In genomic region chr7:142901426-142902259, GRCh38 we compare ENCODE assay signal across 1 cellular context.
TF ChIP-seq lines count a peak whose summit lies in the region.

No MANE protein-coding gene starts in this region.

TF ChIP-seq in GM23338, 12 proteins besides CTCF, POLR2A, EP300 and RAD21:
- no peak for TF ChIP-seq ZNF462 (CRISPR knock-in tag; IDR thresholded peaks at IDR 0.05)
- TF ChIP-seq ZNF331 (CRISPR knock-in tag; IDR thresholded peaks at IDR 0.05; ENCODE audit: low read depth) = no peak
- TF ChIP-seq STAT1 (IDR thresholded peaks at IDR 0.05; ENCODE audit: unreplicated experiment) = no peak
- no peak for TF ChIP-seq CREB1 (CRISPR knock-in tag; IDR thresholded peaks at IDR 0.05; ENCODE audit: low read depth)
- no peak for TF ChIP-seq POLR2AphosphoS5 (IDR thresholded peaks at IDR 0.05; ENCODE audit: low read depth)
- TF ChIP-seq REST (IDR thresholded peaks at IDR 0.05; ENCODE audit: unreplicated experiment) = no peak
- no peak for TF ChIP-seq NANOG (IDR thresholded peaks at IDR 0.05; ENCODE audit: borderline replicate concordance)
- no peak for TF ChIP-seq ETS1 (IDR thresholded peaks at IDR 0.05)
- no peak for TF ChIP-seq JUNB (IDR thresholded peaks at IDR 0.05; ENCODE audit: unreplicated experiment)
- no peak for TF ChIP-seq EZH2phosphoT487 (IDR thresholded peaks at IDR 0.05; ENCODE audit: unreplicated experiment)
- no peak for TF ChIP-seq EZH2 (IDR thresholded peaks at IDR 0.05; ENCODE audit: low read depth, unreplicated experiment)
- no peak for TF ChIP-seq ZNF114 (CRISPR knock-in tag; IDR thresholded peaks at IDR 0.05)
TF ChIP-seq in GM23338: peak in this region for 0.
